Comparison of ENCODE assay signal across 8 cellular contexts in genomic region chr5:141664733-141665461, GRCh38. TPM values are rescaled to one million over a fixed set of nuclear protein-coding genes. Genes with fewer than 3 reads are reported as not detected.
DNase-seq lines count a peak whose midpoint lies in the region; ATAC-seq and TF ChIP-seq lines count a peak whose summit lies in the region.

No MANE protein-coding gene starts in this region.

- TF ChIP-seq CTCF in mesothelial cell of epicardium (IDR thresholded peaks at IDR 0.05; ENCODE audit: unreplicated experiment), result peak; percentile 91

- H3K36me3 Mint-ChIP-seq in mesothelial cell of epicardium, result peaks cover 10% of the 10 kb centered on the region

- no peaks in the 10 kb centered on the region for H3K4me1 Mint-ChIP-seq in mesothelial cell of epicardium

- DNase-seq in C1 segment of cervical spinal cord (lab: John Stamatoyannopoulos, UW) (peak in 12 of 14 donors; percentile 6 to 75 (median 46)), NCI-H460 (ENCODE audit: extremely low read depth, low read depth) (peak; percentile 70), mesothelial cell of epicardium (ENCODE audit: low spot score in 2 of 2, unreplicated experiment in 2 of 2) (peak; percentile 50 to 86)
- peak; percentile 81 to 83 for DNase-seq in activated CD4-positive, alpha-beta T cell treated with anti-CD3 and anti-CD28 coated beads, Interleukin-2, amount 50 U/mL, for 48 hours
- DNase-seq in effector CD4-positive, alpha-beta T cell, result peak; percentile 50
- DNase-seq in stimulated activated CD8-positive, alpha-beta memory T cell treated with anti-CD3 and anti-CD28 coated beads, Interleukin-4, amount 100 ng/mL, for 4 hours (ENCODE audit: low read depth in 2 of 2, low spot score in 1 of 2), result peak; percentile 43 to 54

- no peak overlapping the region for H3K27ac Mint-ChIP-seq in mesothelial cell of epicardium

- no peak overlapping the region for H3K4me3 Mint-ChIP-seq in mesothelial cell of epicardium

- H3K27me3 Mint-ChIP-seq in mesothelial cell of epicardium (ENCODE audit: low read depth), result no peaks in the 10 kb centered on the region

- ATAC-seq in GM18870 (IDR thresholded peaks at IDR 0.05; ENCODE audit: unreplicated experiment) (peak; percentile 93), HG03097 (IDR thresholded peaks at IDR 0.05; ENCODE audit: low FRiP score, unreplicated experiment) (peak; percentile 97)

- no peaks in the 10 kb centered on the region for H3K9me3 Mint-ChIP-seq in mesothelial cell of epicardium

RNA-seq across cellular contexts. Expression of gene FCHSD1, which starts 13.7 kb away (rescaled TPM):
- total RNA-seq in NCI-H460 (2014; rRNA removed; shearing (Covaris generic)), result 12.3 and 15.9 TPM in 2 replicates
- 61.8 and 74.9 TPM in 2 replicates for polyA plus RNA-seq in NCI-H460 (2014; cell fraction: nucleus; rRNA removed)
- total RNA-seq in mesothelial cell of epicardium, result 48.6 to 52.0 TPM (median 51.5 TPM) in 3 replicates

RNA-seq across cellular contexts. Expression of gene ARAP3, which starts 17.1 kb away (rescaled TPM):
- 2.9 and 3.7 TPM in 2 replicates for total RNA-seq in NCI-H460 (2014; rRNA removed; shearing (Covaris generic))
- polyA plus RNA-seq in NCI-H460 (2014; cell fraction: nucleus; rRNA removed), result 6.8 and 7.7 TPM in 2 replicates
- total RNA-seq in mesothelial cell of epicardium, result 50.9 to 53.8 TPM (median 51.8 TPM) in 3 replicates

RNA-seq across cellular contexts. Expression of gene RELL2, which starts 28.1 kb away (rescaled TPM):
- total RNA-seq in NCI-H460 (2014; rRNA removed; shearing (Covaris generic)), result 1.5 and 2.1 TPM in 2 replicates
- polyA plus RNA-seq in NCI-H460 (2014; cell fraction: nucleus; rRNA removed), result 19.3 and 27.8 TPM in 2 replicates
- 3.9 to 4.6 TPM (median 4.6 TPM) in 3 replicates for total RNA-seq in mesothelial cell of epicardium

RNA-seq across cellular contexts. Expression of gene HDAC3, which starts 28.2 kb away (rescaled TPM):
- 47.7 and 54.5 TPM in 2 replicates for total RNA-seq in NCI-H460 (2014; rRNA removed; shearing (Covaris generic))
- 75.8 and 112 TPM in 2 replicates for polyA plus RNA-seq in NCI-H460 (2014; cell fraction: nucleus; rRNA removed)
- total RNA-seq in mesothelial cell of epicardium, result 96.0 to 108 TPM (median 102 TPM) in 3 replicates

RNA-seq across cellular contexts. Expression of gene DIAPH1, which starts 46.1 kb away (rescaled TPM):
- 24.2 and 26.0 TPM in 2 replicates for total RNA-seq in NCI-H460 (2014; rRNA removed; shearing (Covaris generic))
- polyA plus RNA-seq in NCI-H460 (2014; cell fraction: nucleus; rRNA removed), result 75.3 and 76.2 TPM in 2 replicates
- 43.0 to 43.9 TPM (median 43.6 TPM) in 3 replicates for total RNA-seq in mesothelial cell of epicardium

Comparison
In these comparisons a context has a peak if more than half of its experiments do, and no peak if none do; other contexts are left out.
1. Peak in every context shown above with its lines: DNase-seq and ATAC-seq.
2. RNA of gene ARAP3, which starts 17.1 kb away (total RNA-seq): 50.9 to 53.8 TPM in mesothelial cell of epicardium; 2.9 to 3.7 TPM in NCI-H460; every median in the first group is over 10 times any median in the second.